In the genomic region with DNA sequence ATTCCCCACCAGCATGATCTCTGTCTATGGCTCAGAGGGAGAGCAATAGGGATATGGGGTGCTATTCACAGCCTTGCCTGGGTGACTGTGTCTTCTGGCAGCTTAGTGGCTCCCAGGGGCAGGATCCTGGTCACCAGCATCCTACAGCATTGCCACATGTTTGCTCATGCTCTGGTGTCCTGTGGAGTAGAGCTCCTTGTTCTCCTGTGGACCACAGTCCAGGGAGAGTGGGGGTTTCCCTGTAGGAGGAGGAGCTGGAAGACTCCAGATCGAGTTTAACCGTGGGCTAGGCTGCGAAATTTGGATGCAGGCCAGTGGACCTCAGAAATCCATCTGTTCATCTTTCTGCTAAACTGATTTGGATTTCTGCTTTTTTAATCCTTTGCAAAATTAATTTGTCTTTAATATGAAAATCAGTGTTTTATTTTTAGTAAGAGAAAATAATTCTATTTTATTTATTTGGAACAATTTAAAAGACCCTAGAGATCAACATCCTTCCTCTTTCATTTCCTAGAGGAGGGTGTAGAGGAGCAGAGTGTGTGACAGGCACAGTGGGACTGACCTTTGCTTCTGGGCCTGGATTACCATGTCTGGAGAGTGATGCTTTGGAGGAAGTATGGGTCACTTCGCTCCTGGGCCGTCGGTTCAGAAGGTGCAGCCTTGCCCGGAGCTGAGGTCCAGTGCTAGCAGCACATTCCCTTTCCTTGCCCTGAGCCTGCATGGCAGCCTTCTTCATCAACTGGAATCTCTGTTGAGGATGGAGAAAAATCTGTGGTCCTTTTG, we compare ENCODE assay signal across 1 cellular context.
TF ChIP-seq lines count a peak whose summit lies in the region.

No MANE protein-coding gene starts in this region.

TF ChIP-seq in H1, 55 proteins besides CTCF, POLR2A, EP300 and RAD21 (continued from another document):
- TF ChIP-seq GABPA (IDR thresholded peaks at IDR 0.05; ENCODE audit: borderline replicate concordance, insufficient read depth, low read length) = no peak
- TF ChIP-seq NANOG (IDR thresholded peaks at IDR 0.05; ENCODE audit: insufficient read depth, low read depth, low read length, poor library complexity, severe bottlenecking) = no peak
- TF ChIP-seq SUZ12 (IDR thresholded peaks at IDR 0.05; ENCODE audit: low read length) = no peak
